18 cellular contexts compared by ENCODE assay signal in genomic region chr22:40030026-40030756, GRCh38. TPM values are rescaled to one million over a fixed set of nuclear protein-coding genes. Genes with fewer than 3 reads are reported as not detected.
DNase-seq lines count a peak whose midpoint lies in the region; ATAC-seq, FAIRE-seq and TF ChIP-seq lines count a peak whose summit lies in the region.
"Had no signal": no experiment of that assay in that cellular context is flagged by ENCODE, and none has a peak within 500 bp of the region (broad histone marks: within the 10 kb centered on the region; RNA-seq: fewer than 3 reads in every experiment).

No MANE protein-coding gene starts in this region.

- H3K23me2 ChIP-seq in H9 (ENCODE audit: insufficient read length, low read depth, low read length, poor library complexity, severe bottlenecking): no peaks in the 10 kb centered on the region

- CTCF ChIA-PET in K562 (lab: Yijun Ruan, JAX; ENCODE audit: low intra/inter-chr PET ratio): no interaction called here

- H2BK20ac ChIP-seq in H9 (ENCODE audit: low read depth, low read length, poor library complexity, severe bottlenecking): no peak overlapping the region

- no peak overlapping the region for H3K4me3 Mint-ChIP-seq in activated CD4-positive, alpha-beta T cell treated with anti-CD3 and anti-CD28 coated beads, Interleukin-2, amount 10 ng/mL, durations not matched to agents 24 days and 14 days
- H3K4me3 Mint-ChIP-seq in H9: no peak overlapping the region
- H3K4me3 Mint-ChIP-seq: IgD-negative memory B cell had no signal

- H2AFZ ChIP-seq in H9 (ENCODE audit: low read length): no peak overlapping the region
- H2AFZ ChIP-seq in K562 (ENCODE audit: low read depth, low read length): peak overlapping the region; percentile 56
- H2AFZ ChIP-seq: PC-9 had no signal

- no CpG with 5 or more reads among the region's 13 CpGs for WGBS in H9 (ENCODE audit: extremely low coverage, insufficient read length, low lambda C conversion rate)
- WGBS in K562 (ENCODE audit: insufficient coverage, low coverage, missing lambda C conversion rate): 66% methylated on average over 8 of the region's 13 CpGs

- POLR2A ChIA-PET in K562 (lab: Yijun Ruan, JAX): interaction anchor here (0.6 to 0.7 kb wide), 3 partner anchors 29 to 242 kb away, joined by 3 to 4 read pairs (median 4); no protein-coding TSS in a partner anchor

- no peak for TF ChIP-seq RAD21 in K562 (CRISPR knock-in tag; conservative IDR thresholded peaks at IDR 0.05 in 1 of 2, IDR thresholded peaks at IDR 0.05 in 1 of 2)

- H3K27me3 ChIP-seq in H9 (ENCODE audit: insufficient read depth, low read length): no peaks in the 10 kb centered on the region
- no peaks in the 10 kb centered on the region for H3K27me3 ChIP-seq in K562 (ENCODE audit: control insufficient read depth in 2 of 2, insufficient read depth in 2 of 2, low read length in 2 of 2)

- TF ChIP-seq EP300 in K562 (IDR thresholded peaks at IDR 0.05; ENCODE audit: low read length): no peak

- H3K56ac ChIP-seq in H9 (ENCODE audit: insufficient read length, low read depth, low read length): no peak overlapping the region

- intact Hi-C loops in activated CD4-positive, alpha-beta T cell treated with anti-CD3 and anti-CD28 coated beads, Interleukin-2, amount 10 ng/mL, durations not matched to agents 24 days and 14 days (cut with micrococcal nuclease): no loop called here
- intact Hi-C loops in K562 (cut with micrococcal nuclease): no loop called here
- intact Hi-C loops in posterior vena cava (cut with DNase I): loop anchor here in 1 of 2 donors (5.0 kb wide), 1 partner anchor 493 kb away; no protein-coding TSS in a partner anchor

- H3K27me3 Mint-ChIP-seq in activated CD4-positive, alpha-beta T cell treated with anti-CD3 and anti-CD28 coated beads, Interleukin-2, amount 10 ng/mL, durations not matched to agents 24 days and 14 days: no peaks in the 10 kb centered on the region
- H3K27me3 Mint-ChIP-seq in H9 (ENCODE audit: low read depth): peaks cover 3% of the 10 kb centered on the region

- H2BK15ac ChIP-seq in H9 (ENCODE audit: low read depth, low read length): no peak overlapping the region

- TF ChIP-seq CTCF in H9 (conservative IDR thresholded peaks at IDR 0.05) (no peak), K562 (IDR thresholded peaks at IDR 0.05 in 2 of 3, conservative IDR thresholded peaks at IDR 0.05 in 1 of 3; ENCODE audit: insufficient read depth in 2 of 3, low read depth in 1 of 3, low read length in 3 of 3) (no peak), omental fat pad (IDR thresholded peaks at IDR 0.05) (no peak)

- H3K9me3 Mint-ChIP-seq in activated CD4-positive, alpha-beta T cell treated with anti-CD3 and anti-CD28 coated beads, Interleukin-2, amount 10 ng/mL, durations not matched to agents 24 days and 14 days: no peaks in the 10 kb centered on the region
- no peaks in the 10 kb centered on the region for H3K9me3 Mint-ChIP-seq in H9
- H3K9me3 Mint-ChIP-seq: IgD-negative memory B cell had no signal

- H3K18ac ChIP-seq in H9 (ENCODE audit: insufficient read length, low read depth, low read length): no peak overlapping the region

- TF ChIP-seq POLR2A in K562 (conservative IDR thresholded peaks at IDR 0.05): no peak

- no peak for DNase-seq in activated CD4-positive, alpha-beta T cell treated with anti-CD3 and anti-CD28 coated beads, Interleukin-2, amount 10 ng/mL, durations not matched to agents 24 days and 14 days
- DNase-seq in activated CD4-positive, alpha-beta T cell treated with anti-CD3 and anti-CD28 coated beads, Interleukin-2, amount 50 U/mL, for 48 hours: no peak
- no peak for DNase-seq in H9
- no peak for DNase-seq in K562 (ENCODE audit: extremely low read depth in 1 of 4, low spot score in 3 of 4)
- peak; percentile 62 for DNase-seq in posterior vena cava (ENCODE audit: low spot score)
- no peak for DNase-seq in omental fat pad (ENCODE audit: low spot score)
- DNase-seq in NCI-H2196 (lab: John Stamatoyannopoulos, UW; ENCODE audit: unreplicated experiment): no peak
- no peak for DNase-seq in NCI-H187 (lab: John Stamatoyannopoulos, UW)
- DNase-seq: 8988T, C1 segment of cervical spinal cord, DMS53, NCI-H1048, NCI-H748 treated with DMSO at 0.1 percent for 48 hours, PC-9, SHP77 had no signal

- no peaks in the 10 kb centered on the region for H3K36me3 Mint-ChIP-seq in activated CD4-positive, alpha-beta T cell treated with anti-CD3 and anti-CD28 coated beads, Interleukin-2, amount 10 ng/mL, durations not matched to agents 24 days and 14 days (ENCODE audit: low read depth)
- H3K36me3 Mint-ChIP-seq in H9 (ENCODE audit: insufficient read depth in 1 of 3, low read depth in 3 of 3): no peaks in the 10 kb centered on the region; a peak in 4 of 7 replicates
- H3K36me3 Mint-ChIP-seq: IgD-negative memory B cell had no signal

- peak overlapping the region; percentile 56 for H3K27ac Mint-ChIP-seq in activated CD4-positive, alpha-beta T cell treated with anti-CD3 and anti-CD28 coated beads, Interleukin-2, amount 10 ng/mL, durations not matched to agents 24 days and 14 days
- H3K27ac Mint-ChIP-seq in H9: peak overlapping the region in 1 of 3 experiments; percentile 79; a peak in 2 of 7 replicates
- H3K27ac Mint-ChIP-seq: IgD-negative memory B cell had no signal

- no peaks in the 10 kb centered on the region for H3K79me2 ChIP-seq in H9 (ENCODE audit: insufficient read depth, low read length)
- H3K79me2 ChIP-seq in K562 (ENCODE audit: control insufficient read depth, insufficient read depth, low read length): no peaks in the 10 kb centered on the region

- no peak overlapping the region for H2BK120ac ChIP-seq in H9 (ENCODE audit: low read depth, low read length, poor library complexity, severe bottlenecking)

- no peak overlapping the region for H4K5ac ChIP-seq in H9 (ENCODE audit: insufficient read length, low read depth, low read length)

- H3K9ac ChIP-seq in H9 (ENCODE audit: extremely low read depth, insufficient read length, low read length) (peak overlapping the region; percentile 26), K562 (ENCODE audit: insufficient read depth in 1 of 2, low read depth in 2 of 2, low read length in 2 of 2) (peak overlapping the region in 1 of 2 experiments; percentile 65; a peak in 2 of 4 replicates)

- no peak overlapping the region for H3K4ac ChIP-seq in H9 (ENCODE audit: low read depth, low read length)

- H3K4me2 ChIP-seq in H9 (ENCODE audit: insufficient read depth, insufficient read length, low read length) (no peak overlapping the region), K562 (ENCODE audit: insufficient read depth, low read length) (no peak overlapping the region)
- H3K4me2 ChIP-seq: PC-9 had no signal

- no peak overlapping the region for H4K8ac ChIP-seq in H9 (replicated peaks; ENCODE audit: insufficient read length, low read depth, low read length)

- no peak overlapping the region for H2BK5ac ChIP-seq in H9 (ENCODE audit: insufficient read length, low read length)

- no peak overlapping the region for H2AK5ac ChIP-seq in H9 (ENCODE audit: insufficient read length, low read length)

- H3K4me3 ChIP-seq in K562: no peak overlapping the region
- H3K4me3 ChIP-seq: PC-9 had no signal

- H3K79me1 ChIP-seq in H9 (ENCODE audit: insufficient read depth, low read depth, low read length, poor library complexity, severe bottlenecking): no peaks in the 10 kb centered on the region

- H3K27ac ChIP-seq in H9 (ENCODE audit: insufficient read length, low read depth, low read length): no peak overlapping the region
- H3K27ac ChIP-seq in K562 (ENCODE audit: extremely low read depth, low read depth, low read length): no peak overlapping the region
- H3K27ac ChIP-seq: PC-9 had no signal

- in situ Hi-C loops in K562 (cut with MboI): loop anchor here (5.0 to 10.0 kb wide), 2 partner anchors 488 to 865 kb away; no protein-coding TSS in a partner anchor

- FAIRE-seq in K562 (lab: Jason Lieb, UNC): no peak

- H3K9me1 ChIP-seq in K562 (ENCODE audit: control insufficient read depth, insufficient read depth, low read length): no peaks in the 10 kb centered on the region

- H3K9me3 ChIP-seq in H9 (ENCODE audit: control insufficient read depth, low read depth, low read length): no peaks in the 10 kb centered on the region
- H3K9me3 ChIP-seq in K562 (replicated peaks; ENCODE audit: control insufficient read depth, insufficient read depth, low read depth, low read length): no peaks in the 10 kb centered on the region

- H4K91ac ChIP-seq in H9 (ENCODE audit: insufficient read length, low read depth, low read length): no peak overlapping the region

- peaks cover 7% of the 10 kb centered on the region for H3K4me1 Mint-ChIP-seq in activated CD4-positive, alpha-beta T cell treated with anti-CD3 and anti-CD28 coated beads, Interleukin-2, amount 10 ng/mL, durations not matched to agents 24 days and 14 days
- H3K4me1 Mint-ChIP-seq in H9: peaks cover 10 to 12% of the 10 kb centered on the region in 2 experiments
- H3K4me1 Mint-ChIP-seq: IgD-negative memory B cell had no signal

- ATAC-seq in K562 (no peak), omental fat pad (ENCODE audit: low FRiP score) (no peak)
- ATAC-seq: HCT116 had no signal

- no peak overlapping the region for H2BK12ac ChIP-seq in H9 (ENCODE audit: insufficient read length, low read depth, low read length)

- no TSS peak for BruUV-seq in K562 (replicated peaks; lab: Mats Ljungman, UMichigan)

- H3K14ac ChIP-seq in H9 (ENCODE audit: insufficient read depth, low read length): no peak overlapping the region

- H4K20me1 ChIP-seq in H9 (ENCODE audit: control insufficient read depth, insufficient read depth, insufficient read length): peaks cover 2% of the 10 kb centered on the region
- no peaks in the 10 kb centered on the region; the same call in 1 of the 2 replicates for H4K20me1 ChIP-seq in K562 (replicated peaks; ENCODE audit: control insufficient read depth, insufficient read depth, low read length)

- no peak overlapping the region for H3K23ac ChIP-seq in H9 (ENCODE audit: insufficient read length, low read depth, low read length)

- H3K4me1 ChIP-seq in H9 (ENCODE audit: insufficient read depth, low read length): no peaks in the 10 kb centered on the region
- peaks cover 10 to 16% of the 10 kb centered on the region in 2 experiments; a peak in 3 of 5 replicates for H3K4me1 ChIP-seq in K562 (replicated peaks in 1 of 2; ENCODE audit: control insufficient read depth in 2 of 2, insufficient read depth in 2 of 2, low read length in 2 of 2)

- H3T11ph ChIP-seq in H9 (ENCODE audit: low read length): no peak overlapping the region

- no peaks in the 10 kb centered on the region for H3K36me3 ChIP-seq in K562 (ENCODE audit: control insufficient read depth, insufficient read depth, low read length)

RNA-seq across cellular contexts. Expression of gene FAM83F, which starts 35.4 kb away (rescaled TPM):
- 0.17 and 0.23 TPM in 2 replicates for total RNA-seq in activated CD4-positive, alpha-beta T cell treated with anti-CD3 and anti-CD28 coated beads, Interleukin-2, amount 10 ng/mL, durations not matched to agents 24 days and 14 days
- total RNA-seq in H9 (2021): 17.4 and 19.6 TPM in 2 replicates
- 0.04 and 0.25 TPM in 2 replicates for total RNA-seq in K562 (2011; cell fraction: chromatin; rRNA removed; ENCODE audit: low replicate concordance)
- under 0.01 and 0.17 TPM in 2 replicates for total RNA-seq in K562 (2011; cell fraction: nucleolus; rRNA removed)
- 0.07 and 0.15 TPM in 2 replicates for total RNA-seq in K562 (2011; cell fraction: nucleoplasm; rRNA removed)
- total RNA-seq in K562 (2014; rRNA removed): 0.04 and 0.05 TPM in 2 replicates
- total RNA-seq in K562 (2014; rRNA removed; fragmentation: Illumina TruSeq; extraction: Trizol): 0.03 and 0.04 TPM in 2 replicates
- under 0.01 and 0.04 TPM in 2 replicates for total RNA-seq in K562 (2015; rRNA removed; fragmentation: Illumina TruSeq; extraction: Trizol)
- 0.07 and 0.13 TPM in 2 replicates for total RNA-seq in K562 (2021)
- 0.03 and 0.10 TPM in 2 replicates for polyA plus RNA-seq in K562 (2011; rRNA removed)
- polyA plus RNA-seq in K562 (2011; cell fraction: cytosol; rRNA removed): 0.01 and 0.03 TPM in 2 replicates
- polyA plus RNA-seq in K562 (2011; cell fraction: nucleus; rRNA removed): 0.03 and 0.18 TPM in 2 replicates
- polyA plus RNA-seq in K562 (2012): 0.01 and 0.07 TPM in 2 replicates
- polyA plus RNA-seq in K562 (2014; fragmentation: Illumina TruSeq; extraction: Trizol): 0.03 TPM in 1 of 2 replicates, not detected in the other
- under 1 TPM in 1 of 2 experiments, not detected in 1; 0.01 TPM for polyA plus RNA-seq in K562 (2014; fragmentation: Nextera tagmentation; extraction: Ambion mirVana)
- polyA plus RNA-seq in K562 (2014; rRNA removed): 0.04 and 0.05 TPM in 2 replicates
- 0.06 and 0.07 TPM in 2 replicates for polyA minus RNA-seq in K562 (2011; rRNA and poly(A)+ RNA removed)
- polyA minus RNA-seq in K562 (2011; cell fraction: cytosol; rRNA and poly(A)+ RNA removed): not detected in 2 replicates
- 0.11 and 0.67 TPM in 2 replicates for polyA minus RNA-seq in K562 (2011; cell fraction: nucleus; rRNA and poly(A)+ RNA removed)
- total RNA-seq in posterior vena cava: under 1 TPM in 1 of 2 donors, not detected in 1; 0.42 TPM
- total RNA-seq in omental fat pad: under 1 TPM; 0.37 to 0.84 (median 0.57) TPM
- total RNA-seq: M059J had no signal
- polyA plus RNA-seq: IgD-negative memory B cell had no signal
